14 cellular contexts compared by ENCODE assay signal in genomic region chr6:51029576-51029975, GRCh38.
"Had no signal": no experiment of that assay in that cellular context is flagged by ENCODE, and none has a peak within 500 bp of the region (broad histone marks: within the 10 kb centered on the region; RNA-seq: fewer than 3 reads in every experiment).

No MANE protein-coding gene starts in this region.

- H3K4me3 Mint-ChIP-seq: endodermal cell; naive thymus-derived CD4-positive, alpha-beta T cell had no signal

- H3K27me3 Mint-ChIP-seq: naive thymus-derived CD4-positive, alpha-beta T cell had no signal

- H3K27ac Mint-ChIP-seq: endodermal cell; naive thymus-derived CD4-positive, alpha-beta T cell had no signal

- ATAC-seq: heart left ventricle; naive thymus-derived CD4-positive, alpha-beta T cell had no signal

- DNase-seq: colonic mucosa; effector CD4-positive, alpha-beta T cell; endodermal cell; erythroblast; heart left ventricle; hippocampal formation; kidney glomerular epithelial cell; mammary epithelial cell; naive thymus-derived CD4-positive, alpha-beta T cell; ovary; sigmoid colon; small intestine; stimulated activated CD4-positive, alpha-beta T cell treated with anti-CD3 and anti-CD28 coated beads, Interleukin-2, amount 100 ng/mL, for 48 hours; stimulated activated naive CD4-positive, alpha-beta T cell treated with Interleukin-2 at 50 U/mL for 16 hours had no signal

- H3K36me3 Mint-ChIP-seq: naive thymus-derived CD4-positive, alpha-beta T cell had no signal

- H3K4me1 Mint-ChIP-seq: endodermal cell; naive thymus-derived CD4-positive, alpha-beta T cell had no signal
